8 cellular contexts compared by ENCODE assay signal in genomic region chr22:32206774-32207758, GRCh38. TPM values are rescaled to one million over a fixed set of nuclear protein-coding genes. Genes with fewer than 3 reads are reported as not detected.
A peak's percentile ranks its signal among the peaks of the same experiment; 100 is the strongest.
DNase-seq lines count a peak whose midpoint lies in the region; ATAC-seq and TF ChIP-seq lines count a peak whose summit lies in the region.

No MANE protein-coding gene starts in this region.

- H3K4me1 ChIP-seq in HEK293 (ENCODE audit: control insufficient read depth, insufficient read depth, low read length) (0 out of 2 replicates have a peak, but pooled peaks cover 3% of the 10 kb centered on the region), mucosa of descending colon (ENCODE audit: low read depth) (peaks cover 3% of the 10 kb centered on the region)

- ATAC-seq in mucosa of descending colon, result peak; percentile 73
- ATAC-seq in HG03378 (IDR thresholded peaks at IDR 0.05; ENCODE audit: unreplicated experiment), result no peak
- ATAC-seq in HG03159 (IDR thresholded peaks at IDR 0.05; ENCODE audit: unreplicated experiment), result no peak

- no peak overlapping the region for H3K27ac ChIP-seq in HEK293 (ENCODE audit: extremely low read depth, low read depth, low read length)
- H3K27ac ChIP-seq in RWPE1, result peak overlapping the region; percentile 15; the same call in 1 of the 2 replicates

- H3K9me3 ChIP-seq in HEK293 (ENCODE audit: control insufficient read depth, insufficient read depth, low read depth, low read length) (no peaks in the 10 kb centered on the region), mucosa of descending colon (no peaks in the 10 kb centered on the region)

- peak; percentile 41 for TF ChIP-seq CTCF in HEK293 (tag by site-specific recombination; IDR thresholded peaks at IDR 0.05)
- TF ChIP-seq CTCF in RWPE1 (conservative IDR thresholded peaks at IDR 0.05; ENCODE audit: low read depth), result peak; percentile 70
- TF ChIP-seq CTCF in cardiac fibroblast (IDR thresholded peaks at IDR 0.05; ENCODE audit: low read depth, low read length), result peak; percentile 62
- TF ChIP-seq CTCF in mucosa of descending colon (IDR thresholded peaks at IDR 0.05), result peak; percentile 44

- no peak overlapping the region for H3K4me3 ChIP-seq in HEK293 (ENCODE audit: low read depth, low read length)
- H3K4me3 ChIP-seq in cardiac fibroblast (replicated peaks in 1 of 2; ENCODE audit: low read depth in 2 of 2, low read length in 2 of 2), result no peak overlapping the region
- H3K4me3 ChIP-seq in mucosa of descending colon, result no peak overlapping the region

- peak; percentile 53 for DNase-seq in COLO668 (lab: John Stamatoyannopoulos, UW; ENCODE audit: unreplicated experiment)
- no peak for DNase-seq in RWPE1 (ENCODE audit: low spot score)
- DNase-seq in cardiac fibroblast (ENCODE audit: low read depth in 2 of 2), result peak; percentile 20 to 27
- peak; percentile 54 to 62 (median 62) for DNase-seq in mucosa of descending colon
- no peak for DNase-seq in effector CD4-positive, alpha-beta T cell

- H3K36me3 ChIP-seq in HEK293 (ENCODE audit: control insufficient read depth in 2 of 2, insufficient read depth in 1 of 2, low read length in 2 of 2), result peaks cover 0 to 22% of the 10 kb centered on the region in 2 experiments; a peak in 1 of 3 replicates
- H3K36me3 ChIP-seq in mucosa of descending colon (ENCODE audit: low read depth), result no peaks in the 10 kb centered on the region

- POLR2A ChIA-PET in HEK293 (lab: Yijun Ruan, JAX) (no interaction called here), RWPE1 (lab: Yijun Ruan, JAX; ENCODE audit: low non-redundant PET) (no interaction called here)

- intact Hi-C loops in mucosa of descending colon (cut with DNase I, micrococcal nuclease), result no loop called here

- CTCF ChIA-PET in HEK293 (lab: Yijun Ruan, JAX) (interaction anchor here (0.5 to 1.7 kb wide), 8 partner anchors 8 to 732 kb away, joined by 3 to 7 read pairs (median 4); no protein-coding TSS in a partner anchor), RWPE1 (lab: Yijun Ruan, JAX) (interaction anchor here (0.6 kb wide), 1 partner anchor 89 kb away, joined by 5 read pairs; no protein-coding TSS in a partner anchor)

TF ChIP-seq in HEK293, 187 proteins besides CTCF, POLR2A, EP300 and RAD21:
- no peak for TF ChIP-seq ZNF302 (tag by site-specific recombination; IDR thresholded peaks at IDR 0.05; ENCODE audit: low read depth)
- TF ChIP-seq ZBTB17 (tag by site-specific recombination; IDR thresholded peaks at IDR 0.05), result 0 out of 2 replicates have a peak, but pooled peaks have one; percentile 12
- 0 out of 2 replicates have a peak, but pooled peaks have one; percentile 18 for TF ChIP-seq ZFP69B (tag by site-specific recombination; IDR thresholded peaks at IDR 0.05)
- TF ChIP-seq KLF1 (tag by site-specific recombination; IDR thresholded peaks at IDR 0.05), result 0 out of 2 replicates have a peak, but pooled peaks have one; percentile 8
- TF ChIP-seq ZBTB6 (tag by site-specific recombination; IDR thresholded peaks at IDR 0.05), result peak; percentile 26; the same call in 1 of the 2 replicates
- peak; percentile 11; the same call in 1 of the 2 replicates for TF ChIP-seq SP2 (tag by site-specific recombination; IDR thresholded peaks at IDR 0.05)
- no peak for TF ChIP-seq ZFP3 (tag by site-specific recombination; IDR thresholded peaks at IDR 0.05; ENCODE audit: low read depth)
- no peak for TF ChIP-seq ZNF549 (tag by site-specific recombination; IDR thresholded peaks at IDR 0.05)
- peak; percentile 50 for TF ChIP-seq ZNF654 (tag by site-specific recombination; IDR thresholded peaks at IDR 0.05; ENCODE audit: low read depth)
- TF ChIP-seq ZNF580 (tag by site-specific recombination; IDR thresholded peaks at IDR 0.05), result peak; percentile 24; the same call in 1 of the 2 replicates
- TF ChIP-seq ZNF133 (tag by site-specific recombination; IDR thresholded peaks at IDR 0.05), result peak; percentile 52; the same call in 1 of the 2 replicates

RNA-seq across cellular contexts. Expression of gene RFPL2, which starts 2.2 kb away (rescaled TPM):
- total RNA-seq in mucosa of descending colon, result not detected

RNA-seq across cellular contexts. Expression of gene C22orf42, which starts 48.0 kb away (rescaled TPM):
- not detected for total RNA-seq in mucosa of descending colon

RNA-seq across cellular contexts. Expression of gene SLC5A4, which starts 48.1 kb away (rescaled TPM):
- under 1 TPM in 2 of 3 donors, not detected in 1; 0.13 to 0.14 TPM for total RNA-seq in mucosa of descending colon

Comparison
In these comparisons a context has a peak if more than half of its experiments do, and no peak if none do; other contexts are left out.
1. DNase-seq: peak in COLO668 (single experiment), cardiac fibroblast (2 of 2) and mucosa of descending colon (3 of 3); none in RWPE1 (single experiment) and effector CD4-positive, alpha-beta T cell (single experiment).
2. Peak in every context shown above with its lines, with median percentiles within 50 percentile points of each other: CTCF ChIP-seq.